ENCODE assay signal across 17 cellular contexts in genomic region chr4:185702147-185702663, GRCh38.
DNase-seq lines count a peak whose midpoint lies in the region; ATAC-seq and TF ChIP-seq lines count a peak whose summit lies in the region.
"Had no signal": no experiment of that assay in that cellular context is flagged by ENCODE, and none has a peak within 500 bp of the region (broad histone marks: within the 10 kb centered on the region; RNA-seq: fewer than 3 reads in every experiment).

No MANE protein-coding gene starts in this region.

- CTCF ChIA-PET in HEK293T (lab: Yijun Ruan, JAX) = no interaction called here

- DNase-seq in Right ventricle myocardium inferior (ENCODE audit: missing footprints) (no peak), cardiac septum (ENCODE audit: low spot score) (no peak), coronary artery (ENCODE audit: low spot score) (no peak), left ventricle myocardium superior (no peak), transverse colon (no peak), C1 segment of cervical spinal cord (lab: John Stamatoyannopoulos, UW) (no peak), HEK293T (ENCODE audit: extremely low spot score) (no peak), Ammon's horn (ENCODE audit: low spot score) (no peak)
- DNase-seq: DMS 273 treated with DMSO at 0.1 percent for 48 hours, GDM1, GOT3, NCI-H1048, NCI-H1436 treated with DMSO at 0.1 percent for 48 hours, NCI-H2029 treated with DMSO at 0.1 percent for 48 hours, NCI-H82, PC-3 had no signal

- H3K27ac ChIP-seq in coronary artery (peak overlapping the region; percentile 71 to 83), transverse colon (peak overlapping the region in 1 of 4 donors; percentile 47)
- H3K27ac ChIP-seq: BLaER1 treated with 17β-estradiol and CSF1 and Interleukin-3, amounts not matched to agents 10 nM and 100 nM had no signal

- no peak for TF ChIP-seq POLR2A in transverse colon (IDR thresholded peaks at IDR 0.05)

- TF ChIP-seq CTCF in coronary artery (IDR thresholded peaks at IDR 0.05) = no peak
- TF ChIP-seq CTCF in transverse colon (IDR thresholded peaks at IDR 0.05) = no peak

- intact Hi-C loops in Right ventricle myocardium inferior (cut with DNase I) = no loop called here
- intact Hi-C loops in cardiac septum (cut with DNase I) = no loop called here
- intact Hi-C loops in left ventricle myocardium superior (cut with micrococcal nuclease) = no loop called here
- intact Hi-C loops in transverse colon (cut with DNase I; ENCODE audit: low total_unique reads) = no loop called here

- H3K9me3 ChIP-seq in transverse colon = no peaks in the 10 kb centered on the region

- H3K27me3 ChIP-seq in transverse colon = no peaks in the 10 kb centered on the region
- H3K27me3 ChIP-seq: BLaER1 treated with 17β-estradiol and CSF1 and Interleukin-3, amounts not matched to agents 10 nM and 100 nM had no signal

- ATAC-seq in Right ventricle myocardium inferior = peak; percentile 38
- ATAC-seq in left ventricle myocardium superior = peak; percentile 31
- ATAC-seq: PC-3 had no signal

- no peaks in the 10 kb centered on the region for H3K36me3 ChIP-seq in transverse colon

- 85% methylated on average over 8 of the region's 8 CpGs; no CpG with 5 or more reads in 1 of the 2 donors for WGBS in transverse colon (ENCODE audit: low coverage in 1 of 2), 2 donors

- in situ Hi-C loops in transverse colon (cut with MboI; ENCODE audit: low pct_ligation_motif_present in 1 of 4, low pct_unique_long_range_greater_than_20kb in 1 of 4, low sequenced_read_pairs in 3 of 4) = no loop called here

- POLR2A ChIA-PET in HEK293T (lab: Yijun Ruan, JAX) = no interaction called here

- no peak for TF ChIP-seq EP300 in transverse colon (IDR thresholded peaks at IDR 0.05; ENCODE audit: low read depth)

- H3K4me1 ChIP-seq in transverse colon = peaks cover 0 to 2% (median 0%) of the 10 kb centered on the region in 4 donors

- no peak overlapping the region for H3K4me3 ChIP-seq in coronary artery
- H3K4me3 ChIP-seq in transverse colon = no peak overlapping the region
- H3K4me3 ChIP-seq: BLaER1 treated with 17β-estradiol and CSF1 and Interleukin-3, amounts not matched to agents 10 nM and 100 nM had no signal

TF ChIP-seq in HEK293T, 16 proteins besides CTCF, POLR2A, EP300 and RAD21:
- TF ChIP-seq SP1 (IDR thresholded peaks at IDR 0.05) (no peak), FOXA1 (IDR thresholded peaks at IDR 0.05) (no peak), FOXM1 (IDR thresholded peaks at IDR 0.05; ENCODE audit: borderline replicate concordance) (no peak), ELF4 (IDR thresholded peaks at IDR 0.05) (no peak), PKNOX1 (IDR thresholded peaks at IDR 0.05) (no peak), ARNT (IDR thresholded peaks at IDR 0.05) (no peak), ZNF384 (IDR thresholded peaks at IDR 0.05) (no peak), LEF1 (IDR thresholded peaks at IDR 0.05; ENCODE audit: borderline replicate concordance) (no peak), CTBP1 (IDR thresholded peaks at IDR 0.05; ENCODE audit: borderline replicate concordance) (no peak), L3MBTL2 (conservative IDR thresholded peaks at IDR 0.05) (no peak), HDGF (IDR thresholded peaks at IDR 0.05; ENCODE audit: borderline replicate concordance) (no peak)
